In genomic region chr6:154408906-154409500, GRCh38 we compare ENCODE assay signal across 9 cellular contexts. TPM values are rescaled to one million over a fixed set of nuclear protein-coding genes. Genes with fewer than 3 reads are reported as not detected.
DNase-seq lines count a peak whose midpoint lies in the region; ATAC-seq and TF ChIP-seq lines count a peak whose summit lies in the region.
"Had no signal": no experiment of that assay in that cellular context is flagged by ENCODE, and none has a peak within 500 bp of the region (broad histone marks: within the 10 kb centered on the region; RNA-seq: fewer than 3 reads in every experiment).

No MANE protein-coding gene starts in this region.

- no peak for ATAC-seq in HG03520 (IDR thresholded peaks at IDR 0.05; ENCODE audit: unreplicated experiment)
- ATAC-seq in stimulated activated naive CD8-positive, alpha-beta T cell treated with anti-CD3 and anti-CD28 coated beads, Interleukin-15, Interleukin-2, amounts not matched to agents 100 U/mL and 50 U/mL, for 24 hours, result no peak
- no peak for ATAC-seq in HG02870 (IDR thresholded peaks at IDR 0.05; ENCODE audit: unreplicated experiment)

- no peak for DNase-seq in CD14-positive monocyte (ENCODE audit: low spot score)
- peak; percentile 26 for DNase-seq in LHCN-M2 (ENCODE audit: low read depth)
- no peak for DNase-seq in colonic mucosa
- DNase-seq in medulla oblongata (ENCODE audit: extremely low spot score), result peak; percentile 61
- no peak for DNase-seq in spleen
- DNase-seq in stimulated activated naive CD8-positive, alpha-beta T cell treated with anti-CD3 and anti-CD28 coated beads, Interleukin-15, Interleukin-2, amounts not matched to agents 100 U/mL and 50 U/mL, for 24 hours, result no peak

- 64 to 75% (median 72%) methylated on average over 4 of the region's 4 CpGs for WGBS in spleen, 5 donors

- H3K4me3 ChIP-seq in colonic mucosa, result no peak overlapping the region
- no peak overlapping the region for H3K4me3 ChIP-seq in spleen
- H3K4me3 ChIP-seq: suprapubic skin had no signal

- no peaks in the 10 kb centered on the region for H3K27me3 ChIP-seq in colonic mucosa
- H3K27me3 ChIP-seq in spleen (replicated peaks in 1 of 7), result no peaks in the 10 kb centered on the region
- H3K27me3 ChIP-seq: suprapubic skin had no signal

- H3K36me3 ChIP-seq in colonic mucosa (no peaks in the 10 kb centered on the region), spleen (peaks cover 0 to 36% (median 3%) of the 10 kb centered on the region in 6 donors)

- no peaks in the 10 kb centered on the region for H3K4me1 ChIP-seq in colonic mucosa
- H3K4me1 ChIP-seq in spleen, result peaks cover 0 to 12% (median 0%) of the 10 kb centered on the region in 6 donors

- H3K4me3 Mint-ChIP-seq in CD14-positive monocyte, result no peak overlapping the region

- intact Hi-C loops in CD14-positive monocyte (cut with micrococcal nuclease) (no loop called here), colonic mucosa (cut with DNase I) (loop anchor here (5.0 kb wide), 1 partner anchor 257 kb away; no protein-coding TSS in a partner anchor), spleen (cut with DNase I; ENCODE audit: low total_unique reads) (no loop called here)

- H3K27ac ChIP-seq in colonic mucosa (no peak overlapping the region), spleen (no peak overlapping the region)
- H3K27ac ChIP-seq: suprapubic skin had no signal

- H3K27me3 Mint-ChIP-seq in CD14-positive monocyte (ENCODE audit: low read depth in 3 of 3), result peaks cover 0 to 2% (median under 1%) of the 10 kb centered on the region in 3 donors

- no peak overlapping the region for H3K27ac Mint-ChIP-seq in CD14-positive monocyte

- H3K9ac ChIP-seq in colonic mucosa (ENCODE audit: low read depth in 2 of 2, low read length in 2 of 2), result no peak overlapping the region

- peaks cover 3% of the 10 kb centered on the region for H3K4me1 Mint-ChIP-seq in CD14-positive monocyte

- no peaks in the 10 kb centered on the region for H3K36me3 Mint-ChIP-seq in CD14-positive monocyte

- TF ChIP-seq CTCF in CD14-positive monocyte (IDR thresholded peaks at IDR 0.05) (peak; percentile 14), colonic mucosa (IDR thresholded peaks at IDR 0.05) (peak; percentile 15), spleen (IDR thresholded peaks at IDR 0.05 in 8 of 11, conservative IDR thresholded peaks at IDR 0.05 in 3 of 11) (no peak)

- TF ChIP-seq POLR2A in spleen (IDR thresholded peaks at IDR 0.05), result no peak

- H3K9me3 Mint-ChIP-seq in CD14-positive monocyte, result peaks cover 0 to 2% (median under 1%) of the 10 kb centered on the region in 7 donors

- H3K9me3 ChIP-seq in colonic mucosa, result no peaks in the 10 kb centered on the region
- no peaks in the 10 kb centered on the region for H3K9me3 ChIP-seq in spleen
- H3K9me3 ChIP-seq: suprapubic skin had no signal

RNA-seq across cellular contexts. Expression of gene IPCEF1, which starts 52.4 kb away (rescaled TPM):
- polyA plus RNA-seq in CD14-positive monocyte (10 to 100 TPM; 14.7 to 16.5 TPM), spleen (1 to 10 TPM; 1.4 to 2.3 (median 2.2) TPM)
- total RNA-seq in LHCN-M2 (2014; rRNA removed) (not detected in 2 replicates), colonic mucosa (1 to 10 TPM in 1 of 2 donors, under 1 TPM in 1; 0.90 to 1.2 TPM), spleen (10 to 100 TPM; 19.2 to 32.2 (median 28.3) TPM)
- not detected for polyA plus RNA-seq in LHCN-M2 (2012)

Comparison
In these comparisons a context has a peak if more than half of its experiments do, and no peak if none do; other contexts are left out.
1. DNase-seq: peak in LHCN-M2 (single experiment) and medulla oblongata (single experiment); none in CD14-positive monocyte (single experiment), colonic mucosa (single experiment), spleen (single experiment) and stimulated activated naive CD8-positive, alpha-beta T cell treated with anti-CD3 and anti-CD28 coated beads, Interleukin-15, Interleukin-2, amounts not matched to agents 100 U/mL and 50 U/mL, for 24 hours (single experiment).
2. CTCF ChIP-seq: peak in CD14-positive monocyte (single experiment) and colonic mucosa (single experiment); none in spleen (0 of 11).
3. RNA of gene IPCEF1, which starts 52.4 kb away (total RNA-seq): 19.2 to 32.2 TPM in spleen; 0.90 to 1.2 TPM in colonic mucosa and not detected in LHCN-M2; every median in the first group is over 4 times any median in the second.